31 cellular contexts compared by ENCODE assay signal in the genomic region with DNA sequence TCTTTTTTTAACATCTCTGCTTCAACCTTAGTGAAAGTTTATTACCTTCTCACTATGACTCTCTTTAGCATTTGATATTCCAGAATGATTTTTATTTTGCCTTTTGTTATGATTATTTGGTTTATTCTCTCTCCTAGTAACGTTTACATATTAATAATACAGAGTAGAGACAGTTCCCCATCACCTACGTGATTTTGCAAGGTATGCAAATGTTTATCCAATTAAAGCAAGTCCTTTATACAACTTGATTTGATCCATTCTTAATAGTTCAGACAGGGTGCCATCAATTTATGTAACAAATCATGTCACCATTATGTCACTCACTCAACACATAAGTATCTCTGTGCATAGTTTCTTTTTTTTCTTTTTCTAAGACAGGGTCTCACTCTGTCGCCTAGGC.
"Had no signal": no experiment of that assay in that cellular context is flagged by ENCODE, and none has a peak within 500 bp of the region (broad histone marks: within the 10 kb centered on the region; RNA-seq: fewer than 3 reads in every experiment).

No MANE protein-coding gene starts in this region.

- FAIRE-seq: colon, endometrium, frontal cortex had no signal

- H3K27me3 Mint-ChIP-seq: activated CD4-positive, alpha-beta memory T cell treated with anti-CD3 and anti-CD28 coated beads for 36 hours; activated CD4-positive, alpha-beta T cell treated with anti-CD3 and anti-CD28 coated beads for 36 hours; activated CD4-positive, alpha-beta T cell treated with anti-CD3 and anti-CD28 coated beads, Interleukin-2, amount 10 ng/mL, durations not matched to agents 24 days and 14 days; activated CD8-positive, alpha-beta memory T cell treated with anti-CD3 and anti-CD28 coated beads, Interleukin-2, amount 10 ng/mL, durations not matched to agents 7 days and 5 days; activated naive CD4-positive, alpha-beta T cell treated with anti-CD3 and anti-CD28 coated beads, Interleukin-2, amount 50 U/mL, for 24 hours; activated naive CD8-positive, alpha-beta T cell treated with anti-CD3 and anti-CD28 coated beads for 36 hours; activated naive CD8-positive, alpha-beta T cell treated with anti-CD3 and anti-CD28 coated beads, Interleukin-2, amount 50 U/mL, for 24 hours had no signal

- H3K27ac Mint-ChIP-seq: activated CD4-positive, alpha-beta memory T cell treated with anti-CD3 and anti-CD28 coated beads for 36 hours; activated CD4-positive, alpha-beta T cell treated with anti-CD3 and anti-CD28 coated beads for 36 hours; activated CD4-positive, alpha-beta T cell treated with anti-CD3 and anti-CD28 coated beads, Interleukin-2, amount 10 ng/mL, durations not matched to agents 24 days and 14 days; activated CD8-positive, alpha-beta memory T cell treated with anti-CD3 and anti-CD28 coated beads, Interleukin-2, amount 10 ng/mL, durations not matched to agents 7 days and 5 days; activated CD8-positive, alpha-beta T cell treated with anti-CD3 and anti-CD28 coated beads, Interleukin-2, amount 10 ng/mL, durations not matched to agents 7 days and 5 days; activated naive CD4-positive, alpha-beta T cell treated with anti-CD3 and anti-CD28 coated beads for 36 hours; activated naive CD4-positive, alpha-beta T cell treated with anti-CD3 and anti-CD28 coated beads, Interleukin-2, amount 50 U/mL, for 24 hours; activated naive CD8-positive, alpha-beta T cell treated with anti-CD3 and anti-CD28 coated beads for 36 hours; activated naive CD8-positive, alpha-beta T cell treated with anti-CD3 and anti-CD28 coated beads, Interleukin-2, amount 50 U/mL, for 24 hours; activated T-helper 1 cell treated with anti-CD3 and anti-CD28 coated beads, Interleukin-12 subunit alpha, Interleukin-12 subunit beta, Interleukin-2, Interleukin-4 antibody, amounts not matched to agents 30 ng/mL and 10 ng/mL and 1 ng/mL, durations not matched to agents 14 hours and 24 hours and 36 hours; activated T-helper 2 cell treated with anti-CD3 and anti-CD28 coated beads, Interferon-gamma antibody, Interleukin-2, Interleukin-4, amounts not matched to agents 10 μg/mL and 5 μg/mL and 100 μg/mL, durations not matched to agents 14 hours and 24 hours and 36 hours had no signal

- H3K4me1 Mint-ChIP-seq: activated CD4-positive, alpha-beta T cell treated with anti-CD3 and anti-CD28 coated beads for 36 hours; activated CD4-positive, alpha-beta T cell treated with anti-CD3 and anti-CD28 coated beads, Interleukin-2, amount 10 ng/mL, durations not matched to agents 24 days and 14 days; activated naive CD4-positive, alpha-beta T cell treated with anti-CD3 and anti-CD28 coated beads, Interleukin-2, amount 50 U/mL, for 24 hours; activated naive CD8-positive, alpha-beta T cell treated with anti-CD3 and anti-CD28 coated beads for 36 hours; activated naive CD8-positive, alpha-beta T cell treated with anti-CD3 and anti-CD28 coated beads, Interleukin-2, amount 50 U/mL, for 24 hours had no signal

- H3K9me3 ChIP-seq: adrenal gland, body of pancreas had no signal

- H3K9me3 Mint-ChIP-seq: activated CD4-positive, alpha-beta memory T cell treated with anti-CD3 and anti-CD28 coated beads for 36 hours; activated CD4-positive, alpha-beta T cell treated with anti-CD3 and anti-CD28 coated beads, Interleukin-2, amount 10 ng/mL, durations not matched to agents 24 days and 14 days; activated naive CD4-positive, alpha-beta T cell treated with anti-CD3 and anti-CD28 coated beads for 36 hours; activated naive CD4-positive, alpha-beta T cell treated with anti-CD3 and anti-CD28 coated beads, Interleukin-2, amount 50 U/mL, for 24 hours; activated naive CD8-positive, alpha-beta T cell treated with anti-CD3 and anti-CD28 coated beads for 36 hours; activated naive CD8-positive, alpha-beta T cell treated with anti-CD3 and anti-CD28 coated beads, Interleukin-2, amount 50 U/mL, for 24 hours; activated T-helper 1 cell treated with anti-CD3 and anti-CD28 coated beads, Interleukin-12 subunit alpha, Interleukin-12 subunit beta, Interleukin-2, Interleukin-4 antibody, amounts not matched to agents 30 ng/mL and 10 ng/mL and 1 ng/mL, durations not matched to agents 14 hours and 24 hours and 36 hours; activated T-helper 2 cell treated with anti-CD3 and anti-CD28 coated beads, Interferon-gamma antibody, Interleukin-2, Interleukin-4, amounts not matched to agents 10 μg/mL and 5 μg/mL and 100 μg/mL, durations not matched to agents 14 hours and 24 hours and 36 hours had no signal

- ATAC-seq: activated CD4-positive, alpha-beta T cell treated with anti-CD3 and anti-CD28 coated beads for 36 hours; activated CD8-positive, alpha-beta memory T cell treated with anti-CD3 and anti-CD28 coated beads, Interleukin-2, amount 10 ng/mL, durations not matched to agents 7 days and 5 days; activated CD8-positive, alpha-beta T cell treated with anti-CD3 and anti-CD28 coated beads, Interleukin-2, amount 10 ng/mL, durations not matched to agents 7 days and 5 days; activated naive CD8-positive, alpha-beta T cell treated with anti-CD3 and anti-CD28 coated beads, Interleukin-2, amount 50 U/mL, for 24 hours; body of pancreas; esophagus mucosa had no signal

- H3K27ac ChIP-seq: adrenal gland, body of pancreas had no signal

- H3K4me3 ChIP-seq: adrenal gland, body of pancreas had no signal

- H3K27me3 ChIP-seq: adrenal gland, body of pancreas had no signal

- H3K4me1 ChIP-seq: adrenal gland, body of pancreas had no signal

- H3K4me3 Mint-ChIP-seq: activated CD4-positive, alpha-beta memory T cell treated with anti-CD3 and anti-CD28 coated beads for 36 hours; activated CD4-positive, alpha-beta T cell treated with anti-CD3 and anti-CD28 coated beads for 36 hours; activated CD4-positive, alpha-beta T cell treated with anti-CD3 and anti-CD28 coated beads, Interleukin-2, amount 10 ng/mL, durations not matched to agents 24 days and 14 days; activated CD8-positive, alpha-beta memory T cell treated with anti-CD3 and anti-CD28 coated beads, Interleukin-2, amount 10 ng/mL, durations not matched to agents 7 days and 5 days; activated CD8-positive, alpha-beta T cell treated with anti-CD3 and anti-CD28 coated beads, Interleukin-2, amount 10 ng/mL, durations not matched to agents 7 days and 5 days; activated naive CD4-positive, alpha-beta T cell treated with anti-CD3 and anti-CD28 coated beads for 36 hours; activated naive CD4-positive, alpha-beta T cell treated with anti-CD3 and anti-CD28 coated beads, Interleukin-2, amount 50 U/mL, for 24 hours; activated naive CD8-positive, alpha-beta T cell treated with anti-CD3 and anti-CD28 coated beads for 36 hours; activated naive CD8-positive, alpha-beta T cell treated with anti-CD3 and anti-CD28 coated beads, Interleukin-2, amount 50 U/mL, for 24 hours; activated T-helper 1 cell treated with anti-CD3 and anti-CD28 coated beads, Interleukin-12 subunit alpha, Interleukin-12 subunit beta, Interleukin-2, Interleukin-4 antibody, amounts not matched to agents 30 ng/mL and 10 ng/mL and 1 ng/mL, durations not matched to agents 14 hours and 24 hours and 36 hours had no signal

- DNase-seq: activated CD4-positive, alpha-beta memory T cell treated with anti-CD3 and anti-CD28 coated beads for 36 hours; activated CD4-positive, alpha-beta T cell treated with anti-CD3 and anti-CD28 coated beads for 36 hours; activated CD4-positive, alpha-beta T cell treated with anti-CD3 and anti-CD28 coated beads, Interleukin-2, amount 10 ng/mL, durations not matched to agents 24 days and 14 days; activated CD4-positive, CD25-positive, alpha-beta regulatory T cell; activated CD4-positive, CD25-positive, alpha-beta regulatory T cell treated with anti-CD3 and anti-CD28 coated beads, Interleukin-2, amount 50 U/mL, for 72 hours; activated CD8-positive, alpha-beta memory T cell treated with anti-CD3 and anti-CD28 coated beads, Interleukin-2, amount 10 ng/mL, durations not matched to agents 7 days and 5 days; activated CD8-positive, alpha-beta memory T cell treated with anti-CD3 and anti-CD28 coated beads, Interleukin-2, amount 50 U/mL, for 4 hours; activated CD8-positive, alpha-beta T cell treated with anti-CD3 and anti-CD28 coated beads, Interleukin-2, amount 10 ng/mL, durations not matched to agents 7 days and 5 days; activated effector memory CD4-positive, alpha-beta T cell treated with anti-CD3 and anti-CD28 coated beads, Interleukin-2, amount 50 U/mL, for 16 hours; activated naive CD4-positive, alpha-beta T cell treated with anti-CD3 and anti-CD28 coated beads for 36 hours; activated naive CD8-positive, alpha-beta T cell treated with anti-CD3 and anti-CD28 coated beads for 36 hours; activated naive CD8-positive, alpha-beta T cell treated with anti-CD3 and anti-CD28 coated beads, Interleukin-2, amount 50 U/mL, for 24 hours; activated T-cell treated with anti-CD3 and anti-CD28 coated beads, Interleukin-2, amount 50 U/mL, for 1 hour; activated T-cell treated with anti-CD3 and anti-CD28 coated beads, Interleukin-2, amount 50 U/mL, for 48 hours; adrenal gland; amygdala; aorta; body of pancreas; caudate nucleus; cortex of kidney; effector CD8-positive, alpha-beta T cell; foreskin fibroblast; head of caudate nucleus; T-helper 2 cell had no signal
